Comparison of ENCODE assay signal across 27 cellular contexts in the genomic region with DNA sequence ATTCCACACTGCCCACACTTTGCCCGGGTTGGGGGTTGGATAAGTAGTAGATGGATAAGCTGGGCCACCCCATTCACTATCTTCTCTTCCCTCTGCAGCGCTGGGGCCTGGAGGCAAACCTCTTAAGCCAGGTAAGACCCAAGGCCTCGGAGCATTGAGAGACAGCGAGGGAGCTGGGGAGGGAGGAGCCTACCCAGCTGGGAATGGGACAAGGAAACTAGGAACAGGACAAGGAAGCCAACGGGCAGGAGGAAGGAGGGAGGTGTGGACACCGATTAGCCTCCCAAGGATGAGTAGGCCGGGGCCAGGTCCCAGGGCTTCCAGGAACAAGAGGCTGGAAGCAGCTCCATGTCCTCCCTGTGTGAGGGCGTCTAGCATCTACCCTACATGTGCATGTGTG. TPM values are rescaled to one million over a fixed set of nuclear protein-coding genes. Genes with fewer than 3 reads are reported as not detected.
DNase-seq lines count a peak whose midpoint lies in the region; ATAC-seq and TF ChIP-seq lines count a peak whose summit lies in the region.
"Had no signal": no experiment of that assay in that cellular context is flagged by ENCODE, and none has a peak within 500 bp of the region (broad histone marks: within the 10 kb centered on the region; RNA-seq: fewer than 3 reads in every experiment).

No MANE protein-coding gene starts in this region.

- peaks cover 41 to 97% (median 49%) of the 10 kb centered on the region in 3 donors for H3K4me1 ChIP-seq in esophagus squamous epithelium
- H3K4me1 ChIP-seq in neural progenitor cell: peaks cover 14% of the 10 kb centered on the region
- peaks cover 0 to 79% (median 38%) of the 10 kb centered on the region in 4 donors for H3K4me1 ChIP-seq in tibial nerve
- peaks cover 4% of the 10 kb centered on the region for H3K4me1 ChIP-seq in smooth muscle cell (ENCODE audit: low read depth)
- H3K4me1 ChIP-seq: foreskin keratinocyte had no signal

- no peaks in the 10 kb centered on the region for H3K9me3 ChIP-seq in esophagus squamous epithelium
- no peaks in the 10 kb centered on the region for H3K9me3 ChIP-seq in neural progenitor cell (ENCODE audit: low read depth)
- H3K9me3 ChIP-seq in tibial nerve: no peaks in the 10 kb centered on the region
- no peaks in the 10 kb centered on the region for H3K9me3 ChIP-seq in smooth muscle cell (replicated peaks; ENCODE audit: low read depth)
- H3K9me3 ChIP-seq: MG63 had no signal

- TF ChIP-seq POLR2A in esophagus squamous epithelium (IDR thresholded peaks at IDR 0.05): no peak
- no peak for TF ChIP-seq POLR2A in tibial nerve (IDR thresholded peaks at IDR 0.05)

- H3K36me3 ChIP-seq in esophagus squamous epithelium (peaks cover 0 to 62% (median 0%) of the 10 kb centered on the region in 3 donors), neural progenitor cell (no peaks in the 10 kb centered on the region), tibial nerve (peaks cover 0 to 46% (median 0%) of the 10 kb centered on the region in 3 donors), smooth muscle cell (ENCODE audit: low read depth) (no peaks in the 10 kb centered on the region)
- H3K36me3 ChIP-seq: MG63 had no signal

- H3K27me3 ChIP-seq in esophagus squamous epithelium (no peaks in the 10 kb centered on the region), neural progenitor cell (no peaks in the 10 kb centered on the region), tibial nerve (no peaks in the 10 kb centered on the region), smooth muscle cell (ENCODE audit: low read depth) (no peaks in the 10 kb centered on the region)
- H3K27me3 ChIP-seq: MG63 had no signal

- H4K20me1 ChIP-seq in neural progenitor cell (ENCODE audit: low read depth): peaks cover 2% of the 10 kb centered on the region
- no peaks in the 10 kb centered on the region for H4K20me1 ChIP-seq in smooth muscle cell (ENCODE audit: low read depth)

- CTCF ChIA-PET in RWPE1 (lab: Yijun Ruan, JAX): interaction anchor here (1.6 to 2.2 kb wide), 2 partner anchors 11 kb away, joined by 6 to 7 read pairs; no protein-coding TSS in a partner anchor

- ATAC-seq in activated CD4-positive, CD25-positive, alpha-beta regulatory T cell treated with anti-CD3 and anti-CD28 coated beads, Interleukin-2, amount 50 U/mL, for 24 hours: no peak
- ATAC-seq: foreskin keratinocyte; natural killer cell treated with Interleukin-12 subunit alpha and Interleukin-12 subunit beta and Interleukin-15 and Interleukin-18, amount 100 ng/mL, for 72 hours; stimulated activated naive CD8-positive, alpha-beta T cell treated with anti-CD3 and anti-CD28 coated beads, Interleukin-15, amount 100 ng/mL, for 72 hours; T-cell had no signal

- H3K4me1 Mint-ChIP-seq in neural progenitor cell: peaks cover 21% of the 10 kb centered on the region
- H3K4me1 Mint-ChIP-seq: activated naive CD8-positive, alpha-beta T cell treated with anti-CD3 and anti-CD28 coated beads, Interleukin-2, amount 10 ng/mL, durations not matched to agents 7 days and 5 days; CD4-positive, alpha-beta memory T cell; IgD-negative memory B cell; stimulated activated naive CD8-positive, alpha-beta T cell treated with anti-CD3 and anti-CD28 coated beads, Interleukin-15, amount 100 ng/mL, for 72 hours; T-cell had no signal

- H3K4me2 ChIP-seq in neural progenitor cell (no peak overlapping the region), smooth muscle cell (no peak overlapping the region)

- TF ChIP-seq CTCF in RWPE1 (conservative IDR thresholded peaks at IDR 0.05; ENCODE audit: low read depth): no peak
- TF ChIP-seq CTCF in esophagus squamous epithelium (IDR thresholded peaks at IDR 0.05): no peak
- TF ChIP-seq CTCF in neural progenitor cell (IDR thresholded peaks at IDR 0.05): no peak
- no peak for TF ChIP-seq CTCF in tibial nerve (IDR thresholded peaks at IDR 0.05)
- TF ChIP-seq CTCF in smooth muscle cell (IDR thresholded peaks at IDR 0.05; ENCODE audit: borderline replicate concordance, insufficient read depth, poor library complexity, severe bottlenecking): no peak

- WGBS in esophagus squamous epithelium, 2 donors: 49 to 65% methylated on average over 3 to 5 of the region's 8 CpGs
- WGBS in tibial nerve, 2 donors: 82 to 83% methylated on average over 8 of the region's 8 CpGs
- WGBS in smooth muscle cell (ENCODE audit: low lambda C conversion rate): 93% methylated on average over 8 of the region's 8 CpGs

- H3K4me3 Mint-ChIP-seq in neural progenitor cell: no peak overlapping the region
- H3K4me3 Mint-ChIP-seq: activated naive CD8-positive, alpha-beta T cell treated with anti-CD3 and anti-CD28 coated beads, Interleukin-2, amount 10 ng/mL, durations not matched to agents 7 days and 5 days; CD4-positive, alpha-beta memory T cell; dendritic cell treated with granulocyte-macrophage colony-stimulating factor and Interleukin-4, amounts not matched to agents 40 ng/mL and 50 ng/mL, for 4 days; IgD-negative memory B cell; natural killer cell treated with Interleukin-12 subunit alpha and Interleukin-12 subunit beta and Interleukin-15 and Interleukin-18, amount 100 ng/mL, for 72 hours; stimulated activated naive CD8-positive, alpha-beta T cell treated with anti-CD3 and anti-CD28 coated beads, Interleukin-15, amount 100 ng/mL, for 72 hours; T-cell had no signal

- H3K27ac Mint-ChIP-seq in neural progenitor cell: peak overlapping the region; percentile 92
- H3K27ac Mint-ChIP-seq: activated naive CD8-positive, alpha-beta T cell treated with anti-CD3 and anti-CD28 coated beads, Interleukin-2, amount 10 ng/mL, durations not matched to agents 7 days and 5 days; activated T-helper 2 cell treated with anti-CD3 and anti-CD28 coated beads, Interferon-gamma antibody, Interleukin-2, Interleukin-4, amounts not matched to agents 10 μg/mL and 5 μg/mL and 100 μg/mL, durations not matched to agents 14 hours and 24 hours and 36 hours; CD4-positive, alpha-beta memory T cell; dendritic cell treated with granulocyte-macrophage colony-stimulating factor and Interleukin-4, amounts not matched to agents 40 ng/mL and 50 ng/mL, for 4 days; natural killer cell treated with Interleukin-12 subunit alpha and Interleukin-12 subunit beta and Interleukin-15 and Interleukin-18, amount 100 ng/mL, for 72 hours; progenitor cell of endocrine pancreas; stimulated activated naive CD8-positive, alpha-beta T cell treated with anti-CD3 and anti-CD28 coated beads, Interleukin-15, amount 100 ng/mL, for 72 hours; T-cell had no signal

- no peak overlapping the region for H3K9ac ChIP-seq in neural progenitor cell
- H3K9ac ChIP-seq in smooth muscle cell (ENCODE audit: low read depth): no peak overlapping the region

- no peak overlapping the region for H3K4me3 ChIP-seq in esophagus squamous epithelium
- no peak overlapping the region for H3K4me3 ChIP-seq in neural progenitor cell
- H3K4me3 ChIP-seq in tibial nerve: no peak overlapping the region
- H3K4me3 ChIP-seq in smooth muscle cell: no peak overlapping the region
- H3K4me3 ChIP-seq: MG63 had no signal

- no peak for DNase-seq in RWPE1 (ENCODE audit: low spot score)
- DNase-seq in esophagus squamous epithelium (lab: John Stamatoyannopoulos, UW): no peak
- DNase-seq in neural progenitor cell (ENCODE audit: low spot score): no peak
- no peak for DNase-seq in tibial nerve (ENCODE audit: low spot score in 2 of 2)
- DNase-seq in smooth muscle cell (lab: John Stamatoyannopoulos, UW; ENCODE audit: unreplicated experiment): no peak
- DNase-seq in effector CD8-positive, alpha-beta T cell (lab: John Stamatoyannopoulos, UW): no peak
- no peak for DNase-seq in SKM-1 (lab: John Stamatoyannopoulos, UW; ENCODE audit: unreplicated experiment)
- DNase-seq: activated CD4-positive, alpha-beta T cell treated with anti-CD3 and anti-CD28 coated beads, Interleukin-2, amount 50 U/mL, for 1 hour; activated CD8-positive, alpha-beta memory T cell treated with anti-CD3 and anti-CD28 coated beads, Interleukin-2, amount 50 U/mL, for 4 hours; activated naive CD8-positive, alpha-beta T cell treated with anti-CD3 and anti-CD28 coated beads, Interleukin-2, amount 10 ng/mL, durations not matched to agents 7 days and 5 days; CD4-positive, alpha-beta memory T cell; foreskin keratinocyte; GF-D8; MG63; NCI-H1436 treated with DMSO at 0.1 percent for 48 hours; NCI-H69; SHP77; stimulated activated CD4-positive, alpha-beta T cell treated with anti-CD3 and anti-CD28 coated beads, Interleukin-4, amount 100 ng/mL, for 4 hours; stimulated activated naive CD8-positive, alpha-beta T cell treated with anti-CD3 and anti-CD28 coated beads, Interleukin-15, amount 100 ng/mL, for 72 hours; T-cell had no signal

- no peaks in the 10 kb centered on the region for H3K9me3 Mint-ChIP-seq in neural progenitor cell
- H3K9me3 Mint-ChIP-seq: activated naive CD8-positive, alpha-beta T cell treated with anti-CD3 and anti-CD28 coated beads, Interleukin-2, amount 10 ng/mL, durations not matched to agents 7 days and 5 days; activated T-helper 2 cell treated with anti-CD3 and anti-CD28 coated beads, Interferon-gamma antibody, Interleukin-2, Interleukin-4, amounts not matched to agents 10 μg/mL and 5 μg/mL and 100 μg/mL, durations not matched to agents 14 hours and 24 hours and 36 hours; dendritic cell treated with granulocyte-macrophage colony-stimulating factor and Interleukin-4, amounts not matched to agents 40 ng/mL and 50 ng/mL, for 4 days; IgD-negative memory B cell; natural killer cell treated with Interleukin-12 subunit alpha and Interleukin-12 subunit beta and Interleukin-15 and Interleukin-18, amount 100 ng/mL, for 72 hours; stimulated activated naive CD8-positive, alpha-beta T cell treated with anti-CD3 and anti-CD28 coated beads, Interleukin-15, amount 100 ng/mL, for 72 hours; T-cell had no signal

- H2AFZ ChIP-seq in neural progenitor cell (replicated peaks) (no peak overlapping the region), smooth muscle cell (ENCODE audit: low read depth) (no peak overlapping the region)

- TF ChIP-seq EP300 in tibial nerve (IDR thresholded peaks at IDR 0.05): no peak

- peaks cover 25% of the 10 kb centered on the region for H3K27me3 Mint-ChIP-seq in neural progenitor cell (ENCODE audit: insufficient read depth, low read depth)
- H3K27me3 Mint-ChIP-seq: activated naive CD8-positive, alpha-beta T cell treated with anti-CD3 and anti-CD28 coated beads, Interleukin-2, amount 10 ng/mL, durations not matched to agents 7 days and 5 days; natural killer cell treated with Interleukin-12 subunit alpha and Interleukin-12 subunit beta and Interleukin-15 and Interleukin-18, amount 100 ng/mL, for 72 hours had no signal

- POLR2A ChIA-PET in RWPE1 (lab: Yijun Ruan, JAX; ENCODE audit: low non-redundant PET): no interaction called here

- H3F3A ChIP-seq in neural progenitor cell (ENCODE audit: low read depth) (peaks cover 9% of the 10 kb centered on the region), smooth muscle cell (ENCODE audit: low read depth) (no peaks in the 10 kb centered on the region)

- H3K27ac ChIP-seq in RWPE1 (peak overlapping the region; percentile 85), esophagus squamous epithelium (peak overlapping the region in 3 of 4 donors; percentile 19 to 69 (median 67)), neural progenitor cell (no peak overlapping the region), tibial nerve (peak overlapping the region in 3 of 4 donors; percentile 53 to 91 (median 84)), smooth muscle cell (ENCODE audit: low read depth) (no peak overlapping the region)
- H3K27ac ChIP-seq: foreskin keratinocyte had no signal

- intact Hi-C loops in esophagus squamous epithelium (cut with DNase I): no loop called here

- H3K36me3 Mint-ChIP-seq in neural progenitor cell: no peaks in the 10 kb centered on the region
- H3K36me3 Mint-ChIP-seq: activated naive CD8-positive, alpha-beta T cell treated with anti-CD3 and anti-CD28 coated beads, Interleukin-2, amount 10 ng/mL, durations not matched to agents 7 days and 5 days; CD4-positive, alpha-beta memory T cell; IgD-negative memory B cell; natural killer cell treated with Interleukin-12 subunit alpha and Interleukin-12 subunit beta and Interleukin-15 and Interleukin-18, amount 100 ng/mL, for 72 hours; T-cell had no signal

- H3K79me2 ChIP-seq in neural progenitor cell (ENCODE audit: low read depth) (no peaks in the 10 kb centered on the region), smooth muscle cell (ENCODE audit: low read depth) (no peaks in the 10 kb centered on the region)

RNA-seq across cellular contexts. Expression of a gene that starts 9.6 kb away (rescaled TPM):
- total RNA-seq in esophagus squamous epithelium (100 to 1,000 TPM in 1 of 4 donors, 10 to 100 TPM in 2, 1 to 10 TPM in 1; 8.9 to 182 (median 20.3) TPM), neural progenitor cell (ENCODE audit: low replicate concordance) (0.47 and 1.1 TPM in 2 replicates), tibial nerve (100 to 1,000 TPM in 2 of 4 donors, 10 to 100 TPM in 2; 46.5 to 152 (median 108) TPM), smooth muscle cell (0.13 and 1.1 TPM in 2 replicates)
- polyA plus RNA-seq in smooth muscle cell: 0.21 TPM in 1 of 2 replicates, not detected in the other
- total RNA-seq: activated naive CD8-positive, alpha-beta T cell treated with anti-CD3 and anti-CD28 coated beads, Interleukin-2, amount 10 ng/mL, durations not matched to agents 7 days and 5 days; activated T-helper 2 cell treated with anti-CD3 and anti-CD28 coated beads, Interferon-gamma antibody, Interleukin-2, Interleukin-4, amounts not matched to agents 10 μg/mL and 5 μg/mL and 100 μg/mL, durations not matched to agents 14 hours and 24 hours and 36 hours; CD4-positive, alpha-beta memory T cell; foreskin keratinocyte; kidney epithelial cell had no signal
- polyA plus RNA-seq: CD4-positive, alpha-beta memory T cell; foreskin keratinocyte; IgD-negative memory B cell had no signal

RNA-seq across cellular contexts. Expression of a gene that starts 46.0 kb away (rescaled TPM):
- 10 to 100 TPM in 3 of 4 donors, 1 to 10 TPM in 1; 8.0 to 13.2 (median 12.2) TPM for total RNA-seq in esophagus squamous epithelium
- 29.9 and 66.6 TPM in 2 replicates for total RNA-seq in neural progenitor cell (ENCODE audit: low replicate concordance)
- 10 to 100 TPM; 14.4 to 30.3 (median 17.0) TPM for total RNA-seq in tibial nerve
- total RNA-seq in smooth muscle cell: 22.9 and 29.2 TPM in 2 replicates
- polyA plus RNA-seq in smooth muscle cell: 23.6 and 27.9 TPM in 2 replicates

Comparison
In these comparisons a context has a peak if more than half of its experiments do, and no peak if none do; other contexts are left out.
1. H3K27ac ChIP-seq: peak in RWPE1 (single experiment), esophagus squamous epithelium (3 of 4) and tibial nerve (3 of 4); none in neural progenitor cell (single experiment) and smooth muscle cell (single experiment).